ENCODE assay signal across 2 cellular contexts in genomic region chr2:36464006-36464721, GRCh38.
TF ChIP-seq lines count a peak whose summit lies in the region.

No MANE protein-coding gene starts in this region.

TF ChIP-seq in A549, 52 proteins besides CTCF, POLR2A, EP300 and RAD21 (continued from another document):
- TF ChIP-seq HDAC2 (IDR thresholded peaks at IDR 0.05) (no peak), CBX8 (IDR thresholded peaks at IDR 0.05) (no peak), PHF8 (IDR thresholded peaks at IDR 0.05; ENCODE audit: borderline replicate concordance, low read depth) (no peak), RCOR1 (IDR thresholded peaks at IDR 0.05; ENCODE audit: low read depth, low read length) (no peak), REST (IDR thresholded peaks at IDR 0.05) (no peak), KDM1A (IDR thresholded peaks at IDR 0.05; ENCODE audit: low read depth) (no peak)

TF ChIP-seq in GM23338, 12 proteins besides CTCF, POLR2A, EP300 and RAD21 (continued from another document):
- TF ChIP-seq ZNF462 (CRISPR knock-in tag; IDR thresholded peaks at IDR 0.05) (no peak), CREB1 (CRISPR knock-in tag; IDR thresholded peaks at IDR 0.05; ENCODE audit: low read depth) (no peak), REST (IDR thresholded peaks at IDR 0.05; ENCODE audit: unreplicated experiment) (no peak), ZNF331 (CRISPR knock-in tag; IDR thresholded peaks at IDR 0.05; ENCODE audit: low read depth) (no peak), NANOG (IDR thresholded peaks at IDR 0.05; ENCODE audit: borderline replicate concordance) (no peak), STAT1 (IDR thresholded peaks at IDR 0.05; ENCODE audit: unreplicated experiment) (no peak), ETS1 (IDR thresholded peaks at IDR 0.05) (no peak), EZH2phosphoT487 (IDR thresholded peaks at IDR 0.05; ENCODE audit: unreplicated experiment) (no peak), ZNF114 (CRISPR knock-in tag; IDR thresholded peaks at IDR 0.05) (no peak), EZH2 (IDR thresholded peaks at IDR 0.05; ENCODE audit: low read depth, unreplicated experiment) (no peak)
TF ChIP-seq in GM23338: peak in this region for 0.
